19 cellular contexts compared by ENCODE assay signal in genomic region chr6:138856654-138857053, GRCh38.
"Had no signal": no experiment of that assay in that cellular context is flagged by ENCODE, and none has a peak within 500 bp of the region (broad histone marks: within the 10 kb centered on the region; RNA-seq: fewer than 3 reads in every experiment).

No MANE protein-coding gene starts in this region.

- H3K4me1 Mint-ChIP-seq: activated CD4-positive, alpha-beta memory T cell treated with anti-CD3 and anti-CD28 coated beads, Interleukin-2, amount 10 ng/mL, durations not matched to agents 7 days and 5 days; naive B cell had no signal

- DNase-seq: activated CD4-positive, alpha-beta memory T cell treated with anti-CD3 and anti-CD28 coated beads, Interleukin-2, amount 10 ng/mL, durations not matched to agents 7 days and 5 days; activated effector memory CD4-positive, alpha-beta T cell treated with Interleukin-2 at 50 U/mL for 16 hours; activated T-cell treated with anti-CD3 and anti-CD28 coated beads, Interleukin-2, amount 50 U/mL, for 1 hour; amygdala; dermis blood vessel endothelial cell; effector memory CD4-positive, alpha-beta T cell; foreskin keratinocyte; mesenchymal stem cell; mucosa of descending colon; naive B cell; ovary; psoas muscle; right cardiac atrium; T-helper 2 cell; upper lobe of right lung; WERI-Rb-1 had no signal

- H3K9me3 ChIP-seq: mucosa of descending colon, ovary, psoas muscle, upper lobe of right lung had no signal

- ATAC-seq: foreskin keratinocyte, mucosa of descending colon, psoas muscle, right cardiac atrium, upper lobe of right lung had no signal

- H3K4me1 ChIP-seq: foreskin keratinocyte, psoas muscle, upper lobe of right lung had no signal

- H3K4me3 ChIP-seq: hepatocyte, mucosa of descending colon, ovary, psoas muscle, skin epidermis, upper lobe of right lung had no signal

- H3K9me3 Mint-ChIP-seq: activated CD4-positive, alpha-beta memory T cell treated with anti-CD3 and anti-CD28 coated beads, Interleukin-2, amount 10 ng/mL, durations not matched to agents 7 days and 5 days had no signal

- H3K36me3 ChIP-seq: ovary, upper lobe of right lung, WERI-Rb-1 had no signal

- H3K36me3 Mint-ChIP-seq: activated naive CD8-positive, alpha-beta T cell; naive B cell had no signal

- H3K27me3 ChIP-seq: foreskin keratinocyte, hepatocyte, ovary, upper lobe of right lung had no signal

- H3K4me3 Mint-ChIP-seq: activated CD4-positive, alpha-beta memory T cell treated with anti-CD3 and anti-CD28 coated beads, Interleukin-2, amount 10 ng/mL, durations not matched to agents 7 days and 5 days; activated naive CD8-positive, alpha-beta T cell; naive B cell had no signal

- H3K27ac Mint-ChIP-seq: activated CD4-positive, alpha-beta memory T cell treated with anti-CD3 and anti-CD28 coated beads, Interleukin-2, amount 10 ng/mL, durations not matched to agents 7 days and 5 days; activated naive CD8-positive, alpha-beta T cell; naive B cell had no signal
